Comparison of ENCODE assay signal across 15 cellular contexts in the genomic region with DNA sequence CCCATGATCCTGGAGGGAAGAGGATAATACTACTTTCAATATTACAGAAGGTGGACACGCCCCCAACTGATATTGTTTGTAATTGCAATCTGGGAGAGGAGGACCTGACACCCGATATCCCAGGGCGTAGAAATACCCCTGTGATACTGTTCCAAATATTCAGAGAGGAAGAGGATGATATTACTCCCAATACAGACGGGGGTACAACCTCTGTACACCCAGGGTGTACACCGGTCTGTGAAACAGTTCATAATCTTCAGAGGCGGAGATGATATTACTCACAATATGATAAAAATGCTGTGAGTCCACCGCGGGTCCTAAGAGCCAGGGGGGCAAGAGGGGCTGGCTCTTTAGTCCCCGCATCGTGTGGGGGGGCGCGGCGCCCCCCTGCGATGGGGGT. TPM values are rescaled to one million over a fixed set of nuclear protein-coding genes. Genes with fewer than 3 reads are reported as not detected.
A peak's percentile ranks its signal among the peaks of the same experiment; 100 is the strongest.
DNase-seq lines count a peak whose midpoint lies in the region; ATAC-seq and TF ChIP-seq lines count a peak whose summit lies in the region.
"Had no signal": no experiment of that assay in that cellular context is flagged by ENCODE, and none has a peak within 500 bp of the region (broad histone marks: within the 10 kb centered on the region; RNA-seq: fewer than 3 reads in every experiment).

No MANE protein-coding gene starts in this region.

- H3K27me3 Mint-ChIP-seq in Caco-2 (ENCODE audit: insufficient read depth, unreplicated experiment) (no peaks in the 10 kb centered on the region), memory B cell (peaks cover 23% of the 10 kb centered on the region)

- H3K27ac ChIP-seq in Panc1 (ENCODE audit: low read length) = no peak overlapping the region
- H3K27ac ChIP-seq: adrenal gland, tibial artery had no signal

- no peaks in the 10 kb centered on the region for H3K36me3 ChIP-seq in BE2C
- no peaks in the 10 kb centered on the region for H3K36me3 ChIP-seq in Caco-2 (ENCODE audit: control insufficient read depth, insufficient read depth, low read length)
- no peaks in the 10 kb centered on the region for H3K36me3 ChIP-seq in Panc1 (ENCODE audit: control insufficient read depth, insufficient read depth, low read length)
- H3K36me3 ChIP-seq: adrenal gland, tibial artery had no signal

- CTCF ChIA-PET in Caco-2 (lab: Charles Lee) = no interaction called here
- CTCF ChIA-PET in Panc1 (lab: Charles Lee) = no interaction called here
- CTCF ChIA-PET in GM10248 (lab: Yijun Ruan, JAX) = no interaction called here

- H3K4me3 ChIP-seq in BE2C (ENCODE audit: low read depth, low read length) (peak overlapping the region; percentile 52), Caco-2 (ENCODE audit: low read depth, low read length) (no peak overlapping the region), Panc1 (ENCODE audit: low read depth in 2 of 2, low read length in 2 of 2) (peak overlapping the region; percentile 28 to 52)
- H3K4me3 ChIP-seq: adrenal gland, tibial artery had no signal

- peak overlapping the region; percentile 11 for H3K27ac Mint-ChIP-seq in Caco-2 (ENCODE audit: unreplicated experiment)
- H3K27ac Mint-ChIP-seq in memory B cell = peak overlapping the region; percentile 17

- H3K27me3 ChIP-seq in BE2C (peaks cover 16% of the 10 kb centered on the region), Caco-2 (replicated peaks; ENCODE audit: control insufficient read depth, insufficient read depth, low read length) (no peaks in the 10 kb centered on the region), Panc1 (ENCODE audit: control insufficient read depth, insufficient read depth, low read length) (peaks cover 5% of the 10 kb centered on the region)

- TF ChIP-seq CTCF in BE2C (IDR thresholded peaks at IDR 0.05; ENCODE audit: low read depth, low read length) (no peak), Caco-2 (IDR thresholded peaks at IDR 0.05; ENCODE audit: insufficient read depth in 1 of 2, low read depth in 1 of 2, low read length in 1 of 2, severe bottlenecking in 1 of 2, unreplicated experiment in 1 of 2) (no peak), Panc1 (IDR thresholded peaks at IDR 0.05) (no peak), GM10248 (IDR thresholded peaks at IDR 0.05; ENCODE audit: control extremely low read depth, extremely low read depth, low read depth, missing control alignments) (no peak)

- POLR2A ChIA-PET in Caco-2 (lab: Charles Lee) = no interaction called here
- POLR2A ChIA-PET in Panc1 (lab: Charles Lee) = no interaction called here
- POLR2A ChIA-PET in GM10248 (lab: Yijun Ruan, JAX) = no interaction called here

- H3K9me3 Mint-ChIP-seq in Caco-2 (ENCODE audit: unreplicated experiment) (peaks cover 25% of the 10 kb centered on the region), memory B cell (no peaks in the 10 kb centered on the region)

- H3K4me1 Mint-ChIP-seq in Caco-2 (ENCODE audit: low read depth, unreplicated experiment) (peaks cover 57% of the 10 kb centered on the region), memory B cell (peaks cover 12% of the 10 kb centered on the region)

- no peak for DNase-seq in BE2C
- no peak for DNase-seq in Caco-2
- DNase-seq in Panc1 (ENCODE audit: low read depth, low spot score) = no peak
- DNase-seq in memory B cell (ENCODE audit: low spot score in 2 of 2) = no peak
- DNase-seq in midbrain (lab: John Stamatoyannopoulos, UW) = no peak
- no peak for DNase-seq in GM10248 (ENCODE audit: extremely low spot score)
- DNase-seq: adrenal gland, DMS79 treated with DMSO at 0.1 percent for 48 hours, NCI-H2107, retina, Right ventricle myocardium superior, tibial artery had no signal

- H3K4me3 Mint-ChIP-seq in Caco-2 (ENCODE audit: unreplicated experiment) (no peak overlapping the region), memory B cell (peak overlapping the region; percentile 40)

- in situ Hi-C loops in Panc1 (cut with HindIII; ENCODE audit: low pct_unique_long_range_greater_than_20kb, low sequenced_read_pairs) = no loop called here

- BruUV-seq in Caco-2 (replicated peaks; lab: Mats Ljungman, UMichigan) = no TSS peak
- BruUV-seq in Panc1 (replicated peaks; lab: Mats Ljungman, UMichigan) = no TSS peak

- intact Hi-C loops in Caco-2 (cut with micrococcal nuclease; ENCODE audit: unreplicated experiment) (no loop called here), Panc1 (cut with micrococcal nuclease; ENCODE audit: unreplicated experiment) (no loop called here)

- ATAC-seq in Panc1 (no peak), memory B cell (ENCODE audit: low read depth) (no peak), HG02981 (IDR thresholded peaks at IDR 0.05; ENCODE audit: unreplicated experiment) (no peak), HG02938 (IDR thresholded peaks at IDR 0.05; ENCODE audit: unreplicated experiment) (no peak)

- H3K9me3 ChIP-seq in BE2C = no peaks in the 10 kb centered on the region
- no peaks in the 10 kb centered on the region for H3K9me3 ChIP-seq in Caco-2
- H3K9me3 ChIP-seq in Panc1 (ENCODE audit: control insufficient read depth, insufficient read depth, low read depth, low read length) = no peaks in the 10 kb centered on the region
- H3K9me3 ChIP-seq: adrenal gland, tibial artery had no signal

- H3K4me1 ChIP-seq in BE2C = no peaks in the 10 kb centered on the region
- H3K4me1 ChIP-seq in Caco-2 = peaks cover 40% of the 10 kb centered on the region
- H3K4me1 ChIP-seq in Panc1 (ENCODE audit: control insufficient read depth, insufficient read depth, low read length) = peaks cover 13% of the 10 kb centered on the region
- H3K4me1 ChIP-seq: adrenal gland, tibial artery had no signal

- H3K36me3 Mint-ChIP-seq in Caco-2 (ENCODE audit: insufficient read depth, unreplicated experiment) = peaks cover 18% of the 10 kb centered on the region
- H3K36me3 Mint-ChIP-seq in memory B cell = no peaks in the 10 kb centered on the region

RNA-seq across cellular contexts. Expression of gene ALDH3B2, which starts 57.2 kb away (rescaled TPM):
- not detected for polyA plus RNA-seq in BE2C (2012; ENCODE audit: insufficient read depth, insufficient read length, low read depth)
- total RNA-seq in Caco-2 (2022) (0.26 and 0.54 TPM in 2 replicates), Panc1 (2021; ENCODE audit: unreplicated experiment) (not detected)
- not detected for polyA plus RNA-seq in Panc1 (2012; ENCODE audit: insufficient read length)
- total RNA-seq: adrenal gland, mononuclear cell, Right ventricle myocardium superior had no signal
